In the genomic region with DNA sequence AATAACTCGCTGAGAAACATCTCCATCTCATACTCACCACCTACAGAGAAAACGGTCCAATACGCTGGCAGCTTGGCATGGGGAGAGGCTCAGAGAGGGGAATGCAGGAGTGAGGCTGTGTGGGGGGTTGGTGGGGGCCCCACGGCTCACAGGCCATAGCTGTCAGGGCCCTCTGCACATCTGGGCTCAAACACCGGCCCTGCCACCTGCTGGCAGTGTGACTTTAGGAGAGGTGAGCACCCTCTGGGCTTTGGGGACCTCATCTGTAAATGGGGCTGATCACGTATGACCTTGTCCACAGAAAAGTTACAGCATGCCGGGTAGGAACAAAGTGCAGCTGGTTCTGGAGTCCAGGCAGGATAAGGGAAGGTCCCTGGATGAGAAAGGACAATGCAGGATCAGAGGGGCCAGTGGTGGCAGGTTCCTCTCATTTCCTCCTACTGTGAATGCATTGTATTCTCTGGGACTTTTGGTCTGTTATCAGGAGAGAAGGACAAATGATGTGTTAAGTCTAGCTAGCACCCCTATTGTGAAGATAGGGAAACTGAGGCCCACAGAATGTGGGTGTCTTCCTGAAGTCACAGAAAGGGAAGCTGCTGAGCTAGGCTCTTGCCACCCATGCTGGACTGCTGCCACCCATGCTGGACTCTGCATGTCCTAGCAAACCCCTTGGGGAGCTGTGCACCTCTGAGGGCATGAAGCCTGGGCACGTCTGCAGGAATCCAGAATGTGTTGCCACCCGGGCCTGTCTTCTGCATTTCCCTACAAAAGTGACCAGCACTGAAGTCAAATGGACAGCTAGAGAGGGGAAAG, we compare ENCODE assay signal across 12 cellular contexts.
A peak's percentile ranks its signal among the peaks of the same experiment; 100 is the strongest.
DNase-seq lines count a peak whose midpoint lies in the region; ATAC-seq lines count a peak whose summit lies in the region.
"Had no signal": no experiment of that assay in that cellular context is flagged by ENCODE, and none has a peak within 500 bp of the region (broad histone marks: within the 10 kb centered on the region; RNA-seq: fewer than 3 reads in every experiment).

No MANE protein-coding gene starts in this region.

- peak overlapping the region in 1 of 2 donors; percentile 17 for H3K27ac Mint-ChIP-seq in activated naive CD4-positive, alpha-beta T cell treated with anti-CD3 and anti-CD28 coated beads, Interleukin-2, amount 50 U/mL, for 72 hours

- H3K79me2 ChIP-seq in Karpas-422 (ENCODE audit: low read length) = no peaks in the 10 kb centered on the region

- H2AFZ ChIP-seq in Karpas-422 (ENCODE audit: low read length) = no peak overlapping the region

- no peaks in the 10 kb centered on the region for H3K36me3 Mint-ChIP-seq in activated naive CD4-positive, alpha-beta T cell treated with anti-CD3 and anti-CD28 coated beads, Interleukin-2, amount 50 U/mL, for 72 hours

- H3K9me3 ChIP-seq in Karpas-422 (ENCODE audit: low read length) = no peaks in the 10 kb centered on the region
- H3K9me3 ChIP-seq: body of pancreas, ovary had no signal

- H4K20me1 ChIP-seq in Karpas-422 (ENCODE audit: insufficient read depth, low read depth, low read length) = no peaks in the 10 kb centered on the region

- H3K9me2 ChIP-seq in Karpas-422 (replicated peaks; ENCODE audit: insufficient read depth, low read length) = no peaks in the 10 kb centered on the region

- H3K9ac ChIP-seq in Karpas-422 (ENCODE audit: low read length) = peak overlapping the region; percentile 59; the same call in 1 of the 2 replicates

- H3K27me3 ChIP-seq in Karpas-422 (ENCODE audit: low read length) = no peaks in the 10 kb centered on the region
- H3K27me3 ChIP-seq: body of pancreas, ovary had no signal

- H3K27ac ChIP-seq in Karpas-422 (ENCODE audit: low read length) = peak overlapping the region; percentile 89
- H3K27ac ChIP-seq: body of pancreas, ovary had no signal

- H3K4me2 ChIP-seq in Karpas-422 (ENCODE audit: low read depth, low read length, poor library complexity, severe bottlenecking) = peak overlapping the region; percentile 52

- peak; percentile 31 to 58 for ATAC-seq in activated naive CD4-positive, alpha-beta T cell treated with anti-CD3 and anti-CD28 coated beads, Interleukin-2, amount 50 U/mL, for 72 hours
- ATAC-seq in stimulated activated naive CD8-positive, alpha-beta T cell treated with anti-CD3 and anti-CD28 coated beads, Interleukin-15, Interleukin-2, amounts not matched to agents 100 U/mL and 50 U/mL, for 24 hours = peak; percentile 47
- no peak for ATAC-seq in GM19397 (IDR thresholded peaks at IDR 0.05; ENCODE audit: unreplicated experiment)
- ATAC-seq: body of pancreas, esophagus mucosa had no signal

- H3K9me3 Mint-ChIP-seq in activated naive CD4-positive, alpha-beta T cell treated with anti-CD3 and anti-CD28 coated beads, Interleukin-2, amount 50 U/mL, for 72 hours = no peaks in the 10 kb centered on the region

- no peak overlapping the region for H3K4me3 ChIP-seq in Karpas-422 (ENCODE audit: low read length)
- H3K4me3 ChIP-seq: body of pancreas, ovary had no signal

- no peaks in the 10 kb centered on the region for H3K36me3 ChIP-seq in Karpas-422 (ENCODE audit: insufficient read depth, low read length)
- H3K36me3 ChIP-seq: ovary had no signal

- DNase-seq in activated naive CD4-positive, alpha-beta T cell treated with anti-CD3 and anti-CD28 coated beads, Interleukin-2, amount 50 U/mL, for 72 hours (ENCODE audit: low spot score in 2 of 2) = no peak
- DNase-seq in activated naive CD4-positive, alpha-beta T cell (lab: John Stamatoyannopoulos, UW) = no peak
- peak; percentile 87 for DNase-seq in Karpas-422
- DNase-seq in dermis microvascular lymphatic vessel endothelial cell (ENCODE audit: low read depth in 2 of 2) = peak; percentile 40 to 50
- peak; percentile 5 for DNase-seq in stimulated activated naive CD8-positive, alpha-beta T cell treated with anti-CD3 and anti-CD28 coated beads, Interleukin-15, Interleukin-2, amounts not matched to agents 100 U/mL and 50 U/mL, for 24 hours
- no peak for DNase-seq in DMS79 (lab: John Stamatoyannopoulos, UW)
- no peak for DNase-seq in NCI-H2196 (lab: John Stamatoyannopoulos, UW; ENCODE audit: unreplicated experiment)
- DNase-seq: NCI-H446 had no signal

- peaks cover 55% of the 10 kb centered on the region for H3K4me1 ChIP-seq in Karpas-422 (ENCODE audit: low read length)

Comparison
In these comparisons a context has a peak if more than half of its experiments do, and no peak if none do; other contexts are left out.
1. DNase-seq: peak in Karpas-422 (single experiment), dermis microvascular lymphatic vessel endothelial cell (2 of 2) and stimulated activated naive CD8-positive, alpha-beta T cell treated with anti-CD3 and anti-CD28 coated beads, Interleukin-15, Interleukin-2, amounts not matched to agents 100 U/mL and 50 U/mL, for 24 hours (single experiment); none in activated naive CD4-positive, alpha-beta T cell treated with anti-CD3 and anti-CD28 coated beads, Interleukin-2, amount 50 U/mL, for 72 hours (0 of 2), activated naive CD4-positive, alpha-beta T cell (0 of 4), DMS79 (single experiment) and NCI-H2196 (single experiment).